In the genomic region with DNA sequence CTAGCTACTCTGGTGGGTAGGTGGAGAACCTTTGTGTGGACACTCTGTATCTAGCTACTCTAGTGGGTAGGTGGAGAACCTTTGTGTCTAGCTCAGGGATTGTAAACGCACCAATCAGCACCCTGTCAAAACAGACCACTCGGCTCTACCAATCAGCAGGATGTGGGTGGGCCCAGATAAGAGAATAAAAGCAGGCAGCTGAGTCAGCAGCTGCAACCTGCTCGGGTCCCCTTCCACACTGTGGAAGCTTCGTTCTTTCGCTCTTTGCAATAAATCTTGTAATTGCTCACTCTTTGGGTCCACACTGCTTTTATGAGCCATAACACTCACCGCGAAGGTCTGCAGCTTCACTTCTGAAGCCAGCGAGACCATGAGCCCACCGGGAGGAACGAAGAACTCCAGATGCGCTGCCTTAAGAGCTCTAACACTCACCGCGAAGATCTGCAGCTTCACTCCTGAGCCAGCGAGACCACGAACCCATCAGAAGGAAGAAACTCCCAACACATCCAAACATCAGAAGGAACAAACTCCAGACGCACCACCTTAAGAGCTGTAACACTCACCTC, we compare ENCODE assay signal across 14 cellular contexts. TPM values are rescaled to one million over a fixed set of nuclear protein-coding genes. Genes with fewer than 3 reads are reported as not detected.
DNase-seq lines count a peak whose midpoint lies in the region; ATAC-seq, FAIRE-seq and TF ChIP-seq lines count a peak whose summit lies in the region.
"Not testable (repeated sequence)": the region's sequence is repeated elsewhere in the genome, so short reads cannot be mapped to it uniquely, and the experiment has no call there.
"Had no signal": no experiment of that assay in that cellular context is flagged by ENCODE, and none has a peak within 500 bp of the region (broad histone marks: within the 10 kb centered on the region; RNA-seq: fewer than 3 reads in every experiment).

No MANE protein-coding gene starts in this region.

- H3K9ac ChIP-seq in K562 (ENCODE audit: insufficient read depth in 1 of 2, low read depth in 2 of 2, low read length in 2 of 2); neural progenitor cell: not testable (repeated sequence)

- H3K27me3 Mint-ChIP-seq in T-helper 17 cell; activated CD8-positive, alpha-beta T cell treated with anti-CD3 and anti-CD28 coated beads for 36 hours; neural progenitor cell (ENCODE audit: insufficient read depth, low read depth): not testable (repeated sequence)

- not testable (repeated sequence) for TF ChIP-seq EP300 in A549 (IDR thresholded peaks at IDR 0.05); K562 (IDR thresholded peaks at IDR 0.05; ENCODE audit: low read length)

- not testable (repeated sequence) for TF ChIP-seq POLR2A in A549 (IDR thresholded peaks at IDR 0.05; ENCODE audit: low read length); K562 (conservative IDR thresholded peaks at IDR 0.05); spleen (IDR thresholded peaks at IDR 0.05)

- H3F3A ChIP-seq in neural progenitor cell (ENCODE audit: low read depth), result not testable (repeated sequence)

- H3K27me3 ChIP-seq in K562 (ENCODE audit: control insufficient read depth in 2 of 2, insufficient read depth in 2 of 2, low read length in 2 of 2); neural progenitor cell; spleen (replicated peaks in 1 of 7): not testable (repeated sequence)

- H3K9me3 Mint-ChIP-seq in activated CD8-positive, alpha-beta T cell treated with anti-CD3 and anti-CD28 coated beads for 36 hours; neural progenitor cell: not testable (repeated sequence)

- not testable (repeated sequence) for H3K79me2 ChIP-seq in K562 (ENCODE audit: control insufficient read depth, insufficient read depth, low read length); neural progenitor cell (ENCODE audit: low read depth)

- intact Hi-C loops in activated CD8-positive, alpha-beta T cell treated with anti-CD3 and anti-CD28 coated beads for 36 hours (cut with micrococcal nuclease), result loop anchor here (10.0 kb wide), 1 partner anchor 416 kb away; no protein-coding TSS in a partner anchor
- intact Hi-C loops in K562 (cut with micrococcal nuclease), result loop anchor here (10.0 kb wide), 2 partner anchors 126 to 316 kb away; a partner anchor contains a TSS
- intact Hi-C loops in spleen (cut with DNase I; ENCODE audit: low total_unique reads), result loop anchor here (10.0 kb wide), 1 partner anchor 196 kb away; a partner anchor contains a TSS

- POLR2A ChIA-PET in A549 (lab: Yijun Ruan, JAX); activated CD8-positive, alpha-beta T cell treated with anti-CD3 and anti-CD28 coated beads for 36 hours (lab: Charles Lee): not testable (repeated sequence)
- POLR2A ChIA-PET in K562 (lab: Yijun Ruan, JAX), result interaction anchor here (0.8 to 1.1 kb wide), 2 partner anchors 25 to 127 kb away, joined by 3 to 4 read pairs; no protein-coding TSS in a partner anchor

- not testable (repeated sequence) for H3K36me3 Mint-ChIP-seq in T-helper 17 cell (ENCODE audit: low read depth); activated CD8-positive, alpha-beta T cell treated with anti-CD3 and anti-CD28 coated beads for 36 hours (ENCODE audit: low read depth); neural progenitor cell

- FAIRE-seq in A549 (lab: Jason Lieb, UNC); K562 (lab: Jason Lieb, UNC): not testable (repeated sequence)

- CTCF ChIA-PET in A549 (lab: Yijun Ruan, JAX), result interaction anchor here (1.0 to 15.8 kb wide), 5 partner anchors 9 to 492 kb away, joined by 3 to 227 read pairs (median 18); no protein-coding TSS in a partner anchor
- CTCF ChIA-PET in activated CD8-positive, alpha-beta T cell treated with anti-CD3 and anti-CD28 coated beads for 36 hours (lab: Charles Lee), result interaction anchor here (0.9 to 1.3 kb wide), 5 partner anchors 9 to 496 kb away, joined by 3 to 9 read pairs (median 4); no protein-coding TSS in a partner anchor
- CTCF ChIA-PET in K562 (lab: Yijun Ruan, JAX; ENCODE audit: low intra/inter-chr PET ratio), result not testable (repeated sequence)

- TF ChIP-seq CTCF in A549 (IDR thresholded peaks at IDR 0.05); activated CD8-positive, alpha-beta T cell treated with anti-CD3 and anti-CD28 coated beads for 36 hours (IDR thresholded peaks at IDR 0.05); K562 (IDR thresholded peaks at IDR 0.05 in 2 of 3, conservative IDR thresholded peaks at IDR 0.05 in 1 of 3; ENCODE audit: insufficient read depth in 2 of 3, low read depth in 1 of 3, low read length in 3 of 3); neural progenitor cell (IDR thresholded peaks at IDR 0.05); spleen (IDR thresholded peaks at IDR 0.05 in 8 of 11, conservative IDR thresholded peaks at IDR 0.05 in 3 of 11): not testable (repeated sequence)

- not testable (repeated sequence) for H3K36me3 ChIP-seq in K562 (ENCODE audit: control insufficient read depth, insufficient read depth, low read length); neural progenitor cell; spleen

- TF ChIP-seq RAD21 in A549 (conservative IDR thresholded peaks at IDR 0.05 in 1 of 2, IDR thresholded peaks at IDR 0.05 in 1 of 2); K562 (CRISPR knock-in tag; conservative IDR thresholded peaks at IDR 0.05 in 1 of 2, IDR thresholded peaks at IDR 0.05 in 1 of 2): not testable (repeated sequence)

- BruUV-seq in K562 (replicated peaks; lab: Mats Ljungman, UMichigan), result not testable (repeated sequence)

- H3K27ac ChIP-seq in A549; K562 (ENCODE audit: extremely low read depth, low read depth, low read length); neural progenitor cell; spleen: not testable (repeated sequence)

- WGBS in A549 (ENCODE audit: missing lambda C conversion rate), result 88% methylated on average over 16 of the region's 16 CpGs
- WGBS in K562 (ENCODE audit: insufficient coverage, low coverage, missing lambda C conversion rate), result 72% methylated on average over 15 of the region's 16 CpGs
- 81 to 91% (median 85%) methylated on average over 15 to 16 of the region's 16 CpGs for WGBS in spleen, 5 donors

- H3K4me2 ChIP-seq in A549; K562 (ENCODE audit: insufficient read depth, low read length); neural progenitor cell: not testable (repeated sequence)

- not testable (repeated sequence) for ATAC-seq in A549; T-helper 17 cell; activated CD8-positive, alpha-beta T cell treated with anti-CD3 and anti-CD28 coated beads for 36 hours; K562

- in situ Hi-C loops in K562 (cut with MboI), result not testable (repeated sequence)

- not testable (repeated sequence) for H2AFZ ChIP-seq in K562 (ENCODE audit: low read depth, low read length); neural progenitor cell (replicated peaks)

- H3K4me1 ChIP-seq in A549, neural progenitor cell, spleen: not testable (repeated sequence)
- peaks cover 7 to 19% of the 10 kb centered on the region in 2 experiments; a peak in 4 of 5 replicates for H3K4me1 ChIP-seq in K562 (replicated peaks in 1 of 2; ENCODE audit: control insufficient read depth in 2 of 2, insufficient read depth in 2 of 2, low read length in 2 of 2)

- peak overlapping the region; percentile 27 for H3K27ac Mint-ChIP-seq in T-helper 17 cell
- peak overlapping the region; percentile 18 for H3K27ac Mint-ChIP-seq in activated CD8-positive, alpha-beta T cell treated with anti-CD3 and anti-CD28 coated beads for 36 hours
- peak overlapping the region; percentile 44 for H3K27ac Mint-ChIP-seq in neural progenitor cell

- not testable (repeated sequence) for H3K4me1 Mint-ChIP-seq in T-helper 17 cell; activated CD8-positive, alpha-beta T cell treated with anti-CD3 and anti-CD28 coated beads for 36 hours (ENCODE audit: low read depth); neural progenitor cell

- not testable (repeated sequence) for H3K4me3 Mint-ChIP-seq in T-helper 17 cell; activated CD8-positive, alpha-beta T cell treated with anti-CD3 and anti-CD28 coated beads for 36 hours
- H3K4me3 Mint-ChIP-seq in neural progenitor cell, result peak overlapping the region; percentile 64

- H3K9me1 ChIP-seq in K562 (ENCODE audit: control insufficient read depth, insufficient read depth, low read length), result not testable (repeated sequence)

- DNase-seq in A549 (ENCODE audit: low read depth in 1 of 2, low spot score in 1 of 2); T-helper 17 cell; activated CD8-positive, alpha-beta T cell treated with anti-CD3 and anti-CD28 coated beads for 36 hours; K562 (ENCODE audit: extremely low read depth in 1 of 4, low spot score in 3 of 4); neural progenitor cell (ENCODE audit: low spot score): not testable (repeated sequence)
- DNase-seq in mesenteric fat pad (ENCODE audit: low spot score) (peak; percentile 69), spleen (peak; percentile 23)

- not testable (repeated sequence) for H3K4me3 ChIP-seq in A549, K562, neural progenitor cell, spleen

- not testable (repeated sequence) for H3K9me3 ChIP-seq in A549; T-helper 17 cell (ENCODE audit: control insufficient read depth, low read length, poor library complexity, severe bottlenecking); K562 (replicated peaks; ENCODE audit: control insufficient read depth, insufficient read depth, low read depth, low read length); neural progenitor cell (ENCODE audit: low read depth); spleen

- H4K20me1 ChIP-seq in K562 (replicated peaks; ENCODE audit: control insufficient read depth, insufficient read depth, low read length); neural progenitor cell (ENCODE audit: low read depth): not testable (repeated sequence)

RNA-seq across cellular contexts. Expression of a gene that starts 28.5 kb away (rescaled TPM):
- 15.6 and 24.8 TPM in 2 replicates for polyA plus RNA-seq in A549 (2011; rRNA removed)
- 5.0 and 5.4 TPM in 2 replicates for polyA plus RNA-seq in A549 (2012; cell fraction: cytosol; rRNA removed)
- polyA plus RNA-seq in A549 (2012; cell fraction: nucleus; rRNA removed), result 3.6 and 8.2 TPM in 2 replicates
- polyA plus RNA-seq in A549 (2017; fragmentation: RNase III; extraction: RNeasy Plus Mini Kit Qiagen cat#74134 plus additional on column Dnase treatment), result 8.4 to 9.2 TPM (median 8.8 TPM) in 3 replicates
- 11.2 and 13.6 TPM in 2 replicates for polyA minus RNA-seq in A549 (2011; rRNA and poly(A)+ RNA removed)
- total RNA-seq in T-helper 17 cell, result 10 to 100 TPM; 31.7 to 37.6 TPM
- total RNA-seq in activated CD8-positive, alpha-beta T cell treated with anti-CD3 and anti-CD28 coated beads for 36 hours, result 10 to 100 TPM; 14.9 to 15.5 TPM
- total RNA-seq in K562 (2011; cell fraction: chromatin; rRNA removed; ENCODE audit: low replicate concordance), result 30.3 and 54.4 TPM in 2 replicates
- 21.3 and 22.5 TPM in 2 replicates for total RNA-seq in K562 (2011; cell fraction: nucleolus; rRNA removed)
- 40.9 and 49.1 TPM in 2 replicates for total RNA-seq in K562 (2011; cell fraction: nucleoplasm; rRNA removed)
- total RNA-seq in K562 (2014; rRNA removed), result 44.9 and 46.0 TPM in 2 replicates
- 62.3 and 72.5 TPM in 2 replicates for total RNA-seq in K562 (2014; rRNA removed; fragmentation: Illumina TruSeq; extraction: Trizol)
- 42.7 and 43.0 TPM in 2 replicates for total RNA-seq in K562 (2015; rRNA removed; fragmentation: Illumina TruSeq; extraction: Trizol)
- total RNA-seq in K562 (2021), result 45.3 and 50.5 TPM in 2 replicates
- polyA plus RNA-seq in K562 (2011; rRNA removed), result 35.6 and 49.1 TPM in 2 replicates
- polyA plus RNA-seq in K562 (2011; cell fraction: cytosol; rRNA removed), result 19.9 and 37.9 TPM in 2 replicates
- polyA plus RNA-seq in K562 (2011; cell fraction: nucleus; rRNA removed), result 10.7 and 11.3 TPM in 2 replicates
- 13.2 and 19.6 TPM in 2 replicates for polyA plus RNA-seq in K562 (2012)
- 35.7 and 39.9 TPM in 2 replicates for polyA plus RNA-seq in K562 (2014; fragmentation: Illumina TruSeq; extraction: Trizol)
- 10 to 100 TPM; 14.3 to 19.3 TPM for polyA plus RNA-seq in K562 (2014; fragmentation: Nextera tagmentation; extraction: Ambion mirVana)
- 44.6 and 46.1 TPM in 2 replicates for polyA plus RNA-seq in K562 (2014; rRNA removed)
- polyA minus RNA-seq in K562 (2011; rRNA and poly(A)+ RNA removed), result 55.7 and 62.4 TPM in 2 replicates
- 24.8 and 29.7 TPM in 2 replicates for polyA minus RNA-seq in K562 (2011; cell fraction: cytosol; rRNA and poly(A)+ RNA removed)
- 11.2 and 15.9 TPM in 2 replicates for polyA minus RNA-seq in K562 (2011; cell fraction: nucleus; rRNA and poly(A)+ RNA removed)
- total RNA-seq in mesenteric fat pad, result 20.1 TPM
- 18.8 and 29.2 TPM in 2 replicates for total RNA-seq in neural progenitor cell (ENCODE audit: low replicate concordance)
- total RNA-seq in spleen, result 10 to 100 TPM; 18.4 to 23.6 (median 21.7) TPM
- 1 to 10 TPM; 4.6 to 9.9 (median 5.6) TPM for polyA plus RNA-seq in spleen

RNA-seq across cellular contexts. Expression of a gene that starts 29.7 kb away (rescaled TPM):
- polyA plus RNA-seq in A549 (2011; rRNA removed) (0.08 TPM in 1 of 2 replicates, not detected in the other), A549 (2017; fragmentation: RNase III; extraction: RNeasy Plus Mini Kit Qiagen cat#74134 plus additional on column Dnase treatment) (not detected in 3 replicates), K562 (2011; rRNA removed) (0.04 and 0.07 TPM in 2 replicates), K562 (2014; fragmentation: Illumina TruSeq; extraction: Trizol) (not detected in 2 replicates), K562 (2014; fragmentation: Nextera tagmentation; extraction: Ambion mirVana) (not detected), K562 (2014; rRNA removed) (0.78 TPM in 1 of 2 replicates, not detected in the other), spleen (under 1 TPM; 0.06 to 0.65 (median 0.11) TPM)
- 0.04 and 0.07 TPM in 2 replicates for polyA plus RNA-seq in A549 (2012; cell fraction: cytosol; rRNA removed)
- 0.05 TPM in 1 of 2 replicates, not detected in the other for polyA plus RNA-seq in A549 (2012; cell fraction: nucleus; rRNA removed)
- polyA minus RNA-seq in A549 (2011; rRNA and poly(A)+ RNA removed), result not detected in 2 replicates
- total RNA-seq in T-helper 17 cell (not detected), K562 (2014; rRNA removed) (0.08 and 0.14 TPM in 2 replicates), K562 (2014; rRNA removed; fragmentation: Illumina TruSeq; extraction: Trizol) (not detected in 2 replicates), K562 (2015; rRNA removed; fragmentation: Illumina TruSeq; extraction: Trizol) (not detected in 2 replicates), K562 (2021) (not detected in 2 replicates), mesenteric fat pad (2.2 TPM), neural progenitor cell (ENCODE audit: low replicate concordance) (not detected in 2 replicates), spleen (under 1 TPM in 3 of 7 donors, not detected in 4; 0.34 to 0.54 (median 0.37) TPM)
- not detected for total RNA-seq in activated CD8-positive, alpha-beta T cell treated with anti-CD3 and anti-CD28 coated beads for 36 hours
- total RNA-seq in K562 (2011; cell fraction: chromatin; rRNA removed; ENCODE audit: low replicate concordance), result 0.23 TPM in 1 of 2 replicates, not detected in the other
- not detected in 2 replicates for total RNA-seq in K562 (2011; cell fraction: nucleolus; rRNA removed)
- total RNA-seq in K562 (2011; cell fraction: nucleoplasm; rRNA removed), result 0.29 TPM in 1 of 2 replicates, not detected in the other
- polyA plus RNA-seq in K562 (2011; cell fraction: cytosol; rRNA removed), result 0.03 and 0.06 TPM in 2 replicates
- 0.06 TPM in 1 of 2 replicates, not detected in the other for polyA plus RNA-seq in K562 (2011; cell fraction: nucleus; rRNA removed)
- polyA plus RNA-seq in K562 (2012), result 0.04 TPM in 2 replicates
- polyA minus RNA-seq in K562 (2011; rRNA and poly(A)+ RNA removed), result not detected in 2 replicates
- polyA minus RNA-seq in K562 (2011; cell fraction: cytosol; rRNA and poly(A)+ RNA removed), result not detected in 2 replicates
- not detected in 2 replicates for polyA minus RNA-seq in K562 (2011; cell fraction: nucleus; rRNA and poly(A)+ RNA removed)
- total RNA-seq: A172; A673; CD4-positive, alpha-beta memory T cell; CD4-positive, CD25-positive, alpha-beta regulatory T cell; CD8-positive, alpha-beta memory T cell had no signal
- polyA plus RNA-seq: AG04450; CD14-positive monocyte; CD4-positive, alpha-beta memory T cell; CD4-positive, CD25-positive, alpha-beta regulatory T cell; CD8-positive, alpha-beta memory T cell had no signal

RNA-seq across cellular contexts. Expression of a gene that starts 46.6 kb away (rescaled TPM):
- polyA plus RNA-seq in A549 (2011; rRNA removed) (45.4 and 45.8 TPM in 2 replicates), A549 (2017; fragmentation: RNase III; extraction: RNeasy Plus Mini Kit Qiagen cat#74134 plus additional on column Dnase treatment) (48.1 to 56.3 TPM (median 50.5 TPM) in 3 replicates), K562 (2011; rRNA removed) (127 and 246 TPM in 2 replicates), K562 (2014; fragmentation: Illumina TruSeq; extraction: Trizol) (154 and 187 TPM in 2 replicates), K562 (2014; fragmentation: Nextera tagmentation; extraction: Ambion mirVana) (1 to 10 TPM; 5.5 to 7.9 TPM), K562 (2014; rRNA removed) (195 and 208 TPM in 2 replicates), spleen (10 to 100 TPM; 68.1 to 80.4 (median 79.9) TPM)
- 74.5 and 87.9 TPM in 2 replicates for polyA plus RNA-seq in A549 (2012; cell fraction: cytosol; rRNA removed)
- polyA plus RNA-seq in A549 (2012; cell fraction: nucleus; rRNA removed), result 120 and 161 TPM in 2 replicates
- polyA minus RNA-seq in A549 (2011; rRNA and poly(A)+ RNA removed), result 48.0 and 55.9 TPM in 2 replicates
- total RNA-seq in T-helper 17 cell (10 to 100 TPM; 48.1 to 53.7 TPM), K562 (2014; rRNA removed) (162 and 176 TPM in 2 replicates), K562 (2014; rRNA removed; fragmentation: Illumina TruSeq; extraction: Trizol) (75.2 and 76.7 TPM in 2 replicates), K562 (2015; rRNA removed; fragmentation: Illumina TruSeq; extraction: Trizol) (79.2 and 83.5 TPM in 2 replicates), K562 (2021) (200 and 219 TPM in 2 replicates), mesenteric fat pad (48.9 TPM), neural progenitor cell (ENCODE audit: low replicate concordance) (23.8 and 54.7 TPM in 2 replicates), spleen (10 to 100 TPM; 50.0 to 72.8 (median 67.6) TPM)
- 100 to 1,000 TPM; 132 to 134 TPM for total RNA-seq in activated CD8-positive, alpha-beta T cell treated with anti-CD3 and anti-CD28 coated beads for 36 hours
- total RNA-seq in K562 (2011; cell fraction: chromatin; rRNA removed; ENCODE audit: low replicate concordance), result 118 and 268 TPM in 2 replicates
- total RNA-seq in K562 (2011; cell fraction: nucleolus; rRNA removed), result 193 and 210 TPM in 2 replicates
- total RNA-seq in K562 (2011; cell fraction: nucleoplasm; rRNA removed), result 181 and 191 TPM in 2 replicates
- 168 and 216 TPM in 2 replicates for polyA plus RNA-seq in K562 (2011; cell fraction: cytosol; rRNA removed)
- polyA plus RNA-seq in K562 (2011; cell fraction: nucleus; rRNA removed), result 321 and 394 TPM in 2 replicates
- 161 and 213 TPM in 2 replicates for polyA plus RNA-seq in K562 (2012)
- 79.4 and 82.2 TPM in 2 replicates for polyA minus RNA-seq in K562 (2011; rRNA and poly(A)+ RNA removed)
- 58.5 and 79.5 TPM in 2 replicates for polyA minus RNA-seq in K562 (2011; cell fraction: cytosol; rRNA and poly(A)+ RNA removed)
- 66.8 and 85.3 TPM in 2 replicates for polyA minus RNA-seq in K562 (2011; cell fraction: nucleus; rRNA and poly(A)+ RNA removed)
